26 cellular contexts compared by ENCODE assay signal in the genomic region with DNA sequence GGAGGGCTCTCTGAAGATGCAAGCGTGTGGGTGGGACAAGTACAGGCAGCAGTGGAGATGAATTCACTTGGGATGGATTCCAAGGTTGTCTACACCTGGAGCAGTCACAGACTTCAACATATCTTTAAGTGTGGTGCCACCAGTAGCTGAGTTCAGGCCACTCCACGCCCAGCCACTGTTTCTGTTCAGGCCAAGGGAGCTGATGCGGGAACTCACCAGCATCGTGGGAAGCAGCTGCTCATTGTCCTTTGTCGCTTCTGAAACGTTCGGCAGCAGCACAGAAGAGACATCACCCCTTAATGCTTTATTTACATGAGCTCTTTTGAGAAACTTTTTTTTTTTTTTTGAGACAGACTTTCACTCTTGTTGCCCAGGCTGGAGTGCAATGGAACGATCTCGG. TPM values are rescaled to one million over a fixed set of nuclear protein-coding genes. Genes with fewer than 3 reads are reported as not detected.
DNase-seq lines count a peak whose midpoint lies in the region; ATAC-seq, FAIRE-seq and TF ChIP-seq lines count a peak whose summit lies in the region.
"Had no signal": no experiment of that assay in that cellular context is flagged by ENCODE, and none has a peak within 500 bp of the region (broad histone marks: within the 10 kb centered on the region; RNA-seq: fewer than 3 reads in every experiment).

No MANE protein-coding gene starts in this region.

- intact Hi-C loops in right cardiac atrium (cut with DNase I) (no loop called here), left ventricle myocardium inferior (cut with micrococcal nuclease) (no loop called here), kidney (cut with DNase I) (no loop called here)

- ATAC-seq in right cardiac atrium (no peak), GM21786 (IDR thresholded peaks at IDR 0.05; ENCODE audit: unreplicated experiment) (no peak)

- no peak for TF ChIP-seq CTCF in left ventricle myocardium inferior (IDR thresholded peaks at IDR 0.05; ENCODE audit: borderline replicate concordance)
- TF ChIP-seq CTCF in kidney (IDR thresholded peaks at IDR 0.05; ENCODE audit: borderline replicate concordance, extremely low read depth, insufficient read depth), result no peak

- no peaks in the 10 kb centered on the region for H3K36me3 ChIP-seq in left ventricle myocardium inferior
- no peaks in the 10 kb centered on the region for H3K36me3 ChIP-seq in BLaER1 treated with 17β-estradiol and CSF1 and Interleukin-3, amounts not matched to agents 10 nM and 100 nM
- H3K36me3 ChIP-seq in kidney (ENCODE audit: control insufficient read depth in 1 of 2, insufficient read depth in 2 of 2, low read length in 2 of 2), result no peaks in the 10 kb centered on the region
- H3K36me3 ChIP-seq: BE2C had no signal

- H3K27me3 ChIP-seq in right cardiac atrium (ENCODE audit: control insufficient read depth, insufficient read depth), result no peaks in the 10 kb centered on the region
- peaks cover 64% of the 10 kb centered on the region for H3K27me3 ChIP-seq in left ventricle myocardium inferior (ENCODE audit: low read depth)
- peaks cover 0 to 30% (median 3%) of the 10 kb centered on the region in 11 experiments; a peak in 11 of 22 replicates for H3K27me3 ChIP-seq in BLaER1 treated with 17β-estradiol and CSF1 and Interleukin-3, amounts not matched to agents 10 nM and 100 nM
- H3K27me3 ChIP-seq: BE2C had no signal

- DNase-seq in right cardiac atrium (peak in 2 of 3 donors; percentile 1 to 14), left ventricle myocardium inferior (no peak), kidney (peak; percentile 32), EL (no peak), superior temporal gyrus (ENCODE audit: extremely low spot score) (no peak)
- DNase-seq: 8988T; ACHN; BE2C; C1 segment of cervical spinal cord; CD4-positive, alpha-beta memory T cell; CD4-positive, CD25-positive, alpha-beta regulatory T cell; CD8-positive, alpha-beta memory T cell; COR-L47; DMS 273 treated with DMSO at 0.1 percent for 48 hours; DMS153; DMS53; DMS79; DND-41; GF-D8 had no signal

- FAIRE-seq in kidney (lab: Jason Lieb, UNC), result no peak
- FAIRE-seq: A204.1, G401.6, GM12891, GM19239 had no signal

- H3K9ac ChIP-seq in BLaER1 treated with 17β-estradiol and CSF1 and Interleukin-3, amounts not matched to agents 10 nM and 100 nM, result no peak overlapping the region
- no peak overlapping the region for H3K9ac ChIP-seq in kidney (ENCODE audit: low read length in 2 of 2)

- H3K9me3 ChIP-seq in right cardiac atrium (ENCODE audit: control insufficient read depth, low read length), result no peaks in the 10 kb centered on the region
- H3K9me3 ChIP-seq in left ventricle myocardium inferior (replicated peaks), result no peaks in the 10 kb centered on the region
- no peaks in the 10 kb centered on the region for H3K9me3 ChIP-seq in BLaER1 treated with 17β-estradiol and CSF1 and Interleukin-3, amounts not matched to agents 10 nM and 100 nM (replicated peaks in 1 of 11)
- no peaks in the 10 kb centered on the region for H3K9me3 ChIP-seq in kidney (ENCODE audit: control insufficient read depth in 1 of 2, low read length in 2 of 2)
- H3K9me3 ChIP-seq: BE2C had no signal

- WGBS in right cardiac atrium, result 87% methylated on average over 9 of the region's 9 CpGs

- no peak overlapping the region for H3K4me3 ChIP-seq in right cardiac atrium (ENCODE audit: low read length)
- H3K4me3 ChIP-seq in left ventricle myocardium inferior, result no peak overlapping the region
- no peak overlapping the region for H3K4me3 ChIP-seq in BLaER1 treated with 17β-estradiol and CSF1 and Interleukin-3, amounts not matched to agents 10 nM and 100 nM
- no peak overlapping the region for H3K4me3 ChIP-seq in kidney (ENCODE audit: low read length in 2 of 2)

- H3K4me2 ChIP-seq in BLaER1 treated with 17β-estradiol and CSF1 and Interleukin-3, amounts not matched to agents 10 nM and 100 nM, result peak overlapping the region in 6 of 11 experiments; percentile 73 to 84 (median 78); a peak in 9 of 22 replicates

- no peaks in the 10 kb centered on the region for H4K20me1 ChIP-seq in BLaER1 treated with 17β-estradiol and CSF1 and Interleukin-3, amounts not matched to agents 10 nM and 100 nM

- H3K27ac ChIP-seq in right cardiac atrium (ENCODE audit: low read length), result no peak overlapping the region
- H3K27ac ChIP-seq in left ventricle myocardium inferior (replicated peaks), result no peak overlapping the region
- no peak overlapping the region for H3K27ac ChIP-seq in BLaER1 treated with 17β-estradiol and CSF1 and Interleukin-3, amounts not matched to agents 10 nM and 100 nM
- no peak overlapping the region for H3K27ac ChIP-seq in kidney (ENCODE audit: low read depth in 2 of 2, low read length in 2 of 2)

- H3K4me1 ChIP-seq in right cardiac atrium (ENCODE audit: control insufficient read depth, insufficient read depth, low read length), result no peaks in the 10 kb centered on the region
- peaks cover 17% of the 10 kb centered on the region for H3K4me1 ChIP-seq in left ventricle myocardium inferior
- peaks cover 10 to 92% (median 72%) of the 10 kb centered on the region in 10 experiments for H3K4me1 ChIP-seq in BLaER1 treated with 17β-estradiol and CSF1 and Interleukin-3, amounts not matched to agents 10 nM and 100 nM
- H3K4me1 ChIP-seq in kidney (ENCODE audit: control insufficient read depth in 1 of 2, insufficient read depth in 1 of 2, low read depth in 1 of 2, low read length in 2 of 2), result no peaks in the 10 kb centered on the region
- H3K4me1 ChIP-seq: BE2C had no signal

RNA-seq across cellular contexts. Expression of a gene that starts 19.9 kb away (rescaled TPM):
- 1 to 10 TPM; 1.4 to 2.5 (median 2.0) TPM for total RNA-seq in right cardiac atrium
- 2.4 TPM for polyA plus RNA-seq in right cardiac atrium
- 3.2 TPM for total RNA-seq in left ventricle myocardium inferior
- 3.7 TPM for total RNA-seq in kidney
- polyA plus RNA-seq in kidney (ENCODE audit: insufficient read depth, low read depth, low replicate concordance), result 0.49 TPM
- total RNA-seq: CD4-positive, alpha-beta memory T cell; CD4-positive, CD25-positive, alpha-beta regulatory T cell; CD8-positive, alpha-beta memory T cell had no signal
- polyA plus RNA-seq: CD14-positive monocyte; CD4-positive, alpha-beta memory T cell; CD4-positive, CD25-positive, alpha-beta regulatory T cell; CD8-positive, alpha-beta memory T cell had no signal

Comparison
In these comparisons a context has a peak if more than half of its experiments do, and no peak if none do; other contexts are left out.
1. DNase-seq: peak in right cardiac atrium (2 of 3) and kidney (single experiment); none in left ventricle myocardium inferior (single experiment), EL (single experiment) and superior temporal gyrus (single experiment).